In the genomic region with DNA sequence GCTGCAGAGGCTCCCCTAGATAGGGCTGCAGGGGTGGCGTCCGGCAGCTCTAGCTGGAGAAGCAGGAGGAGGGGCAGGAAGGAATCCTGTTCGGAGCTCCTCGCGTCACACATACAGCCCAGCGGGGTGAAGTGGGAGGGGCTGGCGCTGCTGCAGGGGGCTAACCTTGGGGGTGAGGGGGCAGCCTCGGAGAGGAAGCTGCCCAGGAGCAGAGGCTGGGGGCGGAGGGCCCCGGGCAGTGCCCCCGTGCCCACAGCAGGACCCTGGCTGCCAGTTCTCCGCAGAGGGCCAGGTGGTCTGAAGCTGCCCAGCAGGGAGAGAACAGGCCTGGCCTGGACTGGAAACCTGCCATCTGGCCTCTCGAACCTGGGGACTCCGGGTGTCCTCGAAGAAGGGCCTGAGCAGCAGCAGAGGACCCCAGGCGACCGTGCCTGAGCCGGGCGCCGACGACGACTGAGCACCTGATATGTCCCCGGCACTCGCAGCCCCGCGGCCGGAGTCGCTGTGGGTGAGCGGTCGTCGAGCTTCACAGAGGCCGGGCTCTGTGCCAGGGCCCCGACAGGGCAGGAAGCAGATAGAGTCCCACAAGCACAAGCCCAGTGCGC, we compare ENCODE assay signal across 9 cellular contexts. TPM values are rescaled to one million over a fixed set of nuclear protein-coding genes. Genes with fewer than 3 reads are reported as not detected.
A peak's percentile ranks its signal among the peaks of the same experiment; 100 is the strongest.
DNase-seq lines count a peak whose midpoint lies in the region; ATAC-seq and TF ChIP-seq lines count a peak whose summit lies in the region.
"Had no signal": no experiment of that assay in that cellular context is flagged by ENCODE, and none has a peak within 500 bp of the region (broad histone marks: within the 10 kb centered on the region; RNA-seq: fewer than 3 reads in every experiment).

No MANE protein-coding gene starts in this region.

- H3K9me3 ChIP-seq in suprapubic skin (no peaks in the 10 kb centered on the region), trophoblast cell (ENCODE audit: insufficient read depth, low read depth, low read length) (peaks cover 9% of the 10 kb centered on the region)

- H3K4ac ChIP-seq in trophoblast cell (ENCODE audit: low read depth, low read length), result no peak overlapping the region

- no peak overlapping the region for H3K4me2 ChIP-seq in trophoblast cell (ENCODE audit: low read length)

- no peak overlapping the region for H4K8ac ChIP-seq in trophoblast cell (ENCODE audit: low read depth, low read length)

- WGBS in suprapubic skin, result 67% methylated on average over 16 of the region's 34 CpGs
- WGBS in trophoblast cell (ENCODE audit: extremely low coverage, insufficient coverage, insufficient read length), result no CpG with 5 or more reads among the region's 34 CpGs

- POLR2A ChIA-PET in activated CD4-positive, alpha-beta T cell treated with anti-CD3 and anti-CD28 coated beads for 36 hours (lab: Charles Lee), result no interaction called here

- H3K14ac ChIP-seq in trophoblast cell (ENCODE audit: low read length), result no peak overlapping the region

- H3K4me1 Mint-ChIP-seq in activated CD4-positive, alpha-beta T cell treated with anti-CD3 and anti-CD28 coated beads for 36 hours, result peaks cover 55% of the 10 kb centered on the region

- H3K23ac ChIP-seq in trophoblast cell (ENCODE audit: low read length), result no peak overlapping the region

- peak; percentile 73 for DNase-seq in activated CD4-positive, alpha-beta T cell treated with anti-CD3 and anti-CD28 coated beads for 36 hours
- no peak for DNase-seq in activated CD4-positive, alpha-beta T cell treated with anti-CD3 and anti-CD28 coated beads, Interleukin-2, amount 50 U/mL, for 48 hours
- DNase-seq in activated T-cell treated with anti-CD3 and anti-CD28 coated beads for 4 hours (peak; percentile 23), kidney tubule cell (ENCODE audit: low spot score) (peak; percentile 13), suprapubic skin (ENCODE audit: low spot score in 2 of 2) (peak; percentile 61 to 75), trophoblast cell (no peak), DMS153 (lab: John Stamatoyannopoulos, UW) (no peak)

- H3K4me3 ChIP-seq in suprapubic skin (no peak overlapping the region), trophoblast cell (ENCODE audit: low read depth, low read length) (no peak overlapping the region)

- no peak overlapping the region for H3K9ac ChIP-seq in trophoblast cell (ENCODE audit: low read length)

- H2BK5ac ChIP-seq in trophoblast cell (ENCODE audit: low read depth, low read length, poor library complexity), result no peak overlapping the region

- no peak for TF ChIP-seq POLR2A in suprapubic skin (IDR thresholded peaks at IDR 0.05)

- no peaks in the 10 kb centered on the region for H3K79me2 ChIP-seq in trophoblast cell (ENCODE audit: control insufficient read depth, insufficient read depth, low read length, poor library complexity)

- no peak overlapping the region for H3K27ac ChIP-seq in suprapubic skin
- no peak overlapping the region for H3K27ac ChIP-seq in trophoblast cell (ENCODE audit: low read depth, low read length)

- no peak for ATAC-seq in activated CD4-positive, alpha-beta T cell treated with anti-CD3 and anti-CD28 coated beads for 36 hours
- ATAC-seq in HG02852 (IDR thresholded peaks at IDR 0.05; ENCODE audit: unreplicated experiment), result no peak

- H3K36me3 Mint-ChIP-seq in activated CD4-positive, alpha-beta T cell treated with anti-CD3 and anti-CD28 coated beads for 36 hours (ENCODE audit: low read depth), result peaks cover 10% of the 10 kb centered on the region

- H2AK5ac ChIP-seq in trophoblast cell (ENCODE audit: low read length), result no peak overlapping the region

- H3K4me1 ChIP-seq in suprapubic skin (peaks cover 5% of the 10 kb centered on the region), trophoblast cell (ENCODE audit: control insufficient read depth in 1 of 2, insufficient read depth in 2 of 2, low read length in 2 of 2) (no peaks in the 10 kb centered on the region)

- no peak overlapping the region for H2BK12ac ChIP-seq in trophoblast cell (ENCODE audit: low read length)

- TF ChIP-seq CTCF in suprapubic skin (IDR thresholded peaks at IDR 0.05), result no peak

- H3K36me3 ChIP-seq in suprapubic skin (no peaks in the 10 kb centered on the region), trophoblast cell (ENCODE audit: control insufficient read depth in 1 of 2, insufficient read depth in 2 of 2, low read length in 2 of 2) (no peaks in the 10 kb centered on the region)

- H3K79me1 ChIP-seq in trophoblast cell (ENCODE audit: low read length), result no peaks in the 10 kb centered on the region

- H2BK120ac ChIP-seq in trophoblast cell (ENCODE audit: insufficient read depth, low read length, poor library complexity), result no peak overlapping the region

- TF ChIP-seq EP300 in suprapubic skin (IDR thresholded peaks at IDR 0.05), result no peak

- H3K27me3 Mint-ChIP-seq in activated CD4-positive, alpha-beta T cell treated with anti-CD3 and anti-CD28 coated beads for 36 hours, result no peaks in the 10 kb centered on the region

- peaks cover 1% of the 10 kb centered on the region for H3K9me3 Mint-ChIP-seq in activated CD4-positive, alpha-beta T cell treated with anti-CD3 and anti-CD28 coated beads for 36 hours (ENCODE audit: low read depth)

- no peak overlapping the region for H3K18ac ChIP-seq in trophoblast cell (ENCODE audit: low read length)

- H2AFZ ChIP-seq in trophoblast cell (ENCODE audit: insufficient read depth, low read length, poor library complexity), result no peak overlapping the region

- no peak overlapping the region for H3K4me3 Mint-ChIP-seq in activated CD4-positive, alpha-beta T cell treated with anti-CD3 and anti-CD28 coated beads for 36 hours

- H3K27me3 ChIP-seq in suprapubic skin (no peaks in the 10 kb centered on the region), trophoblast cell (ENCODE audit: insufficient read depth, low read length) (no peaks in the 10 kb centered on the region)

- no peak overlapping the region for H4K12ac ChIP-seq in trophoblast cell (ENCODE audit: low read depth, low read length)

- intact Hi-C loops in activated CD4-positive, alpha-beta T cell treated with anti-CD3 and anti-CD28 coated beads for 36 hours (cut with DNase I, micrococcal nuclease), result loop anchor here (5.0 kb wide), 2 partner anchors 55 to 1000 kb away; a partner anchor contains a TSS

- H3K27ac Mint-ChIP-seq in activated CD4-positive, alpha-beta T cell treated with anti-CD3 and anti-CD28 coated beads for 36 hours, result peak overlapping the region; percentile 85

- no peak overlapping the region for H4K91ac ChIP-seq in trophoblast cell (ENCODE audit: low read depth, low read length)

- CTCF ChIA-PET in activated CD4-positive, alpha-beta T cell treated with anti-CD3 and anti-CD28 coated beads for 36 hours (lab: Charles Lee), result interaction anchor here (0.8 to 1.0 kb wide), 3 partner anchors 18 to 1308 kb away, joined by 3 to 5 read pairs (median 3); a partner anchor contains a TSS

RNA-seq across cellular contexts. Expression of a gene that starts 2.5 kb away (rescaled TPM):
- 1 to 10 TPM; 3.6 to 4.1 TPM for total RNA-seq in activated CD4-positive, alpha-beta T cell treated with anti-CD3 and anti-CD28 coated beads for 36 hours
- 1 to 10 TPM; 1.4 to 7.5 (median 2.5) TPM for total RNA-seq in suprapubic skin
- polyA plus RNA-seq in trophoblast cell (2013), result 0.68 and 0.96 TPM in 2 replicates

RNA-seq across cellular contexts. Expression of a gene that starts 36.2 kb away (rescaled TPM):
- total RNA-seq in activated CD4-positive, alpha-beta T cell treated with anti-CD3 and anti-CD28 coated beads for 36 hours, result 10 to 100 TPM; 22.1 to 30.2 TPM
- total RNA-seq in suprapubic skin, result 10 to 100 TPM; 31.3 to 73.6 (median 37.9) TPM
- polyA plus RNA-seq in trophoblast cell (2013), result 13.6 and 13.9 TPM in 2 replicates

RNA-seq across cellular contexts. Expression of a gene that starts 54.4 kb away (rescaled TPM):
- total RNA-seq in activated CD4-positive, alpha-beta T cell treated with anti-CD3 and anti-CD28 coated beads for 36 hours, result 10 to 100 TPM; 35.7 to 43.8 TPM
- total RNA-seq in suprapubic skin, result 100 to 1,000 TPM in 1 of 4 donors, 10 to 100 TPM in 3; 70.8 to 104 (median 72.6) TPM
- 43.3 and 44.3 TPM in 2 replicates for polyA plus RNA-seq in trophoblast cell (2013)

RNA-seq across cellular contexts. Expression of a gene that starts 60.0 kb away (rescaled TPM):
- not detected for total RNA-seq in activated CD4-positive, alpha-beta T cell treated with anti-CD3 and anti-CD28 coated beads for 36 hours
- not detected for total RNA-seq in suprapubic skin
- polyA plus RNA-seq in trophoblast cell (2013), result not detected in 2 replicates
- polyA plus RNA-seq: AG04450 had no signal

Comparison
In these comparisons a context has a peak if more than half of its experiments do, and no peak if none do; other contexts are left out.
1. DNase-seq: peak in activated CD4-positive, alpha-beta T cell treated with anti-CD3 and anti-CD28 coated beads for 36 hours (single experiment), activated T-cell treated with anti-CD3 and anti-CD28 coated beads for 4 hours (single experiment), kidney tubule cell (single experiment) and suprapubic skin (2 of 2); none in activated CD4-positive, alpha-beta T cell treated with anti-CD3 and anti-CD28 coated beads, Interleukin-2, amount 50 U/mL, for 48 hours (0 of 2), trophoblast cell (0 of 2) and DMS153 (single experiment).